Comparison of ENCODE assay signal across 1 cellular context in the genomic region with DNA sequence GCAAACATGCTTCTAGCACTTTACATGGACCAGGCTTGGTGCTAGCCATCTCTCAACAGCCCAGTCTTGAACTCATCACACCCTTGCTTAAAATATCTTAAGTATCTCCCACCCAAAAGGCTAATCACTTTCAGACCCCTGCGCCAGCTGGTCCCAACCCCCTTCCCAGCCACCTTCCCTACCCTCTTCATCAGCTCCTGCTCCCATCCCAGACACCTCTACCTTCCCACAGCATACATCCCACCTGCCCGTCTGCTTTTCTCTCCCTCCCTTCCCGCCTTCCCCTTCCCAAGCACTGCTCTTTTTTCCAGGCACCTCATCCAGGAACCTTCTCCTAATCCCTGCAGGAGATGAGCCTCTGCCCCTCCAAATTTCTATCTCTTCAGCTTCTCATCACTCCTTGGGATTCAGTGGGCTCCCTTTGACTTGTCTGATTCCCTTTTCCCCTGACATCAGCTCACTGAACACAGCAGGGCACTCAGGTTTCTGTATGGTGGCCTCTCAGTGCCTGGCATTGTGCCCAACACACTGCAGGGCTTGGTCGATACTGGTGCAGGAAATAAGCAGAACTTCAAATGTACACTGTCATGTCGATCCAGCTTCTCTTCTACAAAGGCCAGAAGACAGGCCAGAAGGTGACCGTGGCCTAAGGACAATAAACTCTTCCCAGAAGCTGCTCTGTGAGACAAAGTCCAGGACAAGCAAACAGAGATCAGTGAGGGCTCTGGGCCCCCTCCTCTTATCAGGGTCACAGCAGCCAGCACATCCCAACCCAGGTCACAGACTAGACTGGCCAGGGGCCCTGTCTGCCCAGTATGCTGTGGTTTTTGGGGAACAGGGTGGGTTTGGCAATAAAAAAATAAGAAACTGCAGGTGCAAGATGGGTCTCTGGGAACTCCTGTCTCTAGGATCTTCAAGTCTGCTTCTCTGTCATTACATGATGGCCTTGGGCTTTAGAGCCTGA.
A peak's percentile ranks its signal among the peaks of the same experiment; 100 is the strongest.
TF ChIP-seq lines count a peak whose summit lies in the region.

No MANE protein-coding gene starts in this region.

TF ChIP-seq in HepG2, 621 proteins besides CTCF, POLR2A, EP300 and RAD21 (continued from another document and continues in another):
- TF ChIP-seq, protein P1, sequence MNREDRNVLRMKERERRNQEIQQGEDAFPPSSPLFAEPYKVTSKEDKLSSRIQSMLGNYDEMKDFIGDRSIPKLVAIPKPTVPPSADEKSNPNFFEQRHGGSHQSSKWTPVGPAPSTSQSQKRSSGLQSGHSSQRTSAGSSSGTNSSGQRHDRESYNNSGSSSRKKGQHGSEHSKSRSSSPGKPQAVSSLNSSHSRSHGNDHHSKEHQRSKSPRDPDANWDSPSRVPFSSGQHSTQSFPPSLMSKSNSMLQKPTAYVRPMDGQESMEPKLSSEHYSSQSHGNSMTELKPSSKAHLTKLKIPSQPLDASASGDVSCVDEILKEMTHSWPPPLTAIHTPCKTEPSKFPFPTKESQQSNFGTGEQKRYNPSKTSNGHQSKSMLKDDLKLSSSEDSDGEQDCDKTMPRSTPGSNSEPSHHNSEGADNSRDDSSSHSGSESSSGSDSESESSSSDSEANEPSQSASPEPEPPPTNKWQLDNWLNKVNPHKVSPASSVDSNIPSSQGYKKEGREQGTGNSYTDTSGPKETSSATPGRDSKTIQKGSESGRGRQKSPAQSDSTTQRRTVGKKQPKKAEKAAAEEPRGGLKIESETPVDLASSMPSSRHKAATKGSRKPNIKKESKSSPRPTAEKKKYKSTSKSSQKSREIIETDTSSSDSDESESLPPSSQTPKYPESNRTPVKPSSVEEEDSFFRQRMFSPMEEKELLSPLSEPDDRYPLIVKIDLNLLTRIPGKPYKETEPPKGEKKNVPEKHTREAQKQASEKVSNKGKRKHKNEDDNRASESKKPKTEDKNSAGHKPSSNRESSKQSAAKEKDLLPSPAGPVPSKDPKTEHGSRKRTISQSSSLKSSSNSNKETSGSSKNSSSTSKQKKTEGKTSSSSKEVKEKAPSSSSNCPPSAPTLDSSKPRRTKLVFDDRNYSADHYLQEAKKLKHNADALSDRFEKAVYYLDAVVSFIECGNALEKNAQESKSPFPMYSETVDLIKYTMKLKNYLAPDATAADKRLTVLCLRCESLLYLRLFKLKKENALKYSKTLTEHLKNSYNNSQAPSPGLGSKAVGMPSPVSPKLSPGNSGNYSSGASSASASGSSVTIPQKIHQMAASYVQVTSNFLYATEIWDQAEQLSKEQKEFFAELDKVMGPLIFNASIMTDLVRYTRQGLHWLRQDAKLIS (CRISPR knock-in tag; IDR thresholded peaks at IDR 0.05) = no peak
- TF ChIP-seq ZNF556 (CRISPR knock-in tag; IDR thresholded peaks at IDR 0.05; ENCODE audit: borderline replicate concordance) = no peak; the same call in 1 of the 2 replicates
- TF ChIP-seq PAX8 (CRISPR knock-in tag; IDR thresholded peaks at IDR 0.05; ENCODE audit: borderline replicate concordance) = 0 out of 2 replicates have a peak, but pooled peaks have one; percentile 13
- TF ChIP-seq PRMT3 (CRISPR knock-in tag; IDR thresholded peaks at IDR 0.05; ENCODE audit: borderline replicate concordance, low read depth) = no peak
- TF ChIP-seq, protein P2, sequence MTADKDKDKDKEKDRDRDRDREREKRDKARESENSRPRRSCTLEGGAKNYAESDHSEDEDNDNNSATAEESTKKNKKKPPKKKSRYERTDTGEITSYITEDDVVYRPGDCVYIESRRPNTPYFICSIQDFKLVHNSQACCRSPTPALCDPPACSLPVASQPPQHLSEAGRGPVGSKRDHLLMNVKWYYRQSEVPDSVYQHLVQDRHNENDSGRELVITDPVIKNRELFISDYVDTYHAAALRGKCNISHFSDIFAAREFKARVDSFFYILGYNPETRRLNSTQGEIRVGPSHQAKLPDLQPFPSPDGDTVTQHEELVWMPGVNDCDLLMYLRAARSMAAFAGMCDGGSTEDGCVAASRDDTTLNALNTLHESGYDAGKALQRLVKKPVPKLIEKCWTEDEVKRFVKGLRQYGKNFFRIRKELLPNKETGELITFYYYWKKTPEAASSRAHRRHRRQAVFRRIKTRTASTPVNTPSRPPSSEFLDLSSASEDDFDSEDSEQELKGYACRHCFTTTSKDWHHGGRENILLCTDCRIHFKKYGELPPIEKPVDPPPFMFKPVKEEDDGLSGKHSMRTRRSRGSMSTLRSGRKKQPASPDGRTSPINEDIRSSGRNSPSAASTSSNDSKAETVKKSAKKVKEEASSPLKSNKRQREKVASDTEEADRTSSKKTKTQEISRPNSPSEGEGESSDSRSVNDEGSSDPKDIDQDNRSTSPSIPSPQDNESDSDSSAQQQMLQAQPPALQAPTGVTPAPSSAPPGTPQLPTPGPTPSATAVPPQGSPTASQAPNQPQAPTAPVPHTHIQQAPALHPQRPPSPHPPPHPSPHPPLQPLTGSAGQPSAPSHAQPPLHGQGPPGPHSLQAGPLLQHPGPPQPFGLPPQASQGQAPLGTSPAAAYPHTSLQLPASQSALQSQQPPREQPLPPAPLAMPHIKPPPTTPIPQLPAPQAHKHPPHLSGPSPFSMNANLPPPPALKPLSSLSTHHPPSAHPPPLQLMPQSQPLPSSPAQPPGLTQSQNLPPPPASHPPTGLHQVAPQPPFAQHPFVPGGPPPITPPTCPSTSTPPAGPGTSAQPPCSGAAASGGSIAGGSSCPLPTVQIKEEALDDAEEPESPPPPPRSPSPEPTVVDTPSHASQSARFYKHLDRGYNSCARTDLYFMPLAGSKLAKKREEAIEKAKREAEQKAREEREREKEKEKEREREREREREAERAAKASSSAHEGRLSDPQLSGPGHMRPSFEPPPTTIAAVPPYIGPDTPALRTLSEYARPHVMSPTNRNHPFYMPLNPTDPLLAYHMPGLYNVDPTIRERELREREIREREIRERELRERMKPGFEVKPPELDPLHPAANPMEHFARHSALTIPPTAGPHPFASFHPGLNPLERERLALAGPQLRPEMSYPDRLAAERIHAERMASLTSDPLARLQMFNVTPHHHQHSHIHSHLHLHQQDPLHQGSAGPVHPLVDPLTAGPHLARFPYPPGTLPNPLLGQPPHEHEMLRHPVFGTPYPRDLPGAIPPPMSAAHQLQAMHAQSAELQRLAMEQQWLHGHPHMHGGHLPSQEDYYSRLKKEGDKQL (CRISPR knock-in tag; IDR thresholded peaks at IDR 0.05; ENCODE audit: low read depth) = 0 out of 2 replicates have a peak, but pooled peaks have one; percentile 37
- TF ChIP-seq ZNF530 (CRISPR knock-in tag; IDR thresholded peaks at IDR 0.05; ENCODE audit: low read depth) = no peak
- peak; percentile 39; the same call in 1 of the 2 replicates for TF ChIP-seq NFE2L2 (IDR thresholded peaks at IDR 0.05; ENCODE audit: low read length)
- TF ChIP-seq JDP2 (CRISPR knock-in tag; IDR thresholded peaks at IDR 0.05; ENCODE audit: borderline replicate concordance) = no peak; the same call in 1 of the 2 replicates
- TF ChIP-seq, protein P3, sequence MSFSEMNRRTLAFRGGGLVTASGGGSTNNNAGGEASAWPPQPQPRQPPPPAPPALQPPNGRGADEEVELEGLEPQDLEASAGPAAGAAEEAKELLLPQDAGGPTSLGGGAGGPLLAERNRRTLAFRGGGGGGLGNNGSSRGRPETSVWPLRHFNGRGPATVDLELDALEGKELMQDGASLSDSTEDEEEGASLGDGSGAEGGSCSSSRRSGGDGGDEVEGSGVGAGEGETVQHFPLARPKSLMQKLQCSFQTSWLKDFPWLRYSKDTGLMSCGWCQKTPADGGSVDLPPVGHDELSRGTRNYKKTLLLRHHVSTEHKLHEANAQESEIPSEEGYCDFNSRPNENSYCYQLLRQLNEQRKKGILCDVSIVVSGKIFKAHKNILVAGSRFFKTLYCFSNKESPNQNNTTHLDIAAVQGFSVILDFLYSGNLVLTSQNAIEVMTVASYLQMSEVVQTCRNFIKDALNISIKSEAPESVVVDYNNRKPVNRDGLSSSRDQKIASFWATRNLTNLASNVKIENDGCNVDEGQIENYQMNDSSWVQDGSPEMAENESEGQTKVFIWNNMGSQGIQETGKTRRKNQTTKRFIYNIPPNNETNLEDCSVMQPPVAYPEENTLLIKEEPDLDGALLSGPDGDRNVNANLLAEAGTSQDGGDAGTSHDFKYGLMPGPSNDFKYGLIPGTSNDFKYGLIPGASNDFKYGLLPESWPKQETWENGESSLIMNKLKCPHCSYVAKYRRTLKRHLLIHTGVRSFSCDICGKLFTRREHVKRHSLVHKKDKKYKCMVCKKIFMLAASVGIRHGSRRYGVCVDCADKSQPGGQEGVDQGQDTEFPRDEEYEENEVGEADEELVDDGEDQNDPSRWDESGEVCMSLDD (CRISPR knock-in tag; IDR thresholded peaks at IDR 0.05; ENCODE audit: borderline replicate concordance) = peak; percentile 92
- no peak for TF ChIP-seq ZNF550 (CRISPR knock-in tag; IDR thresholded peaks at IDR 0.05; ENCODE audit: borderline replicate concordance)
- TF ChIP-seq SIN3B (IDR thresholded peaks at IDR 0.05; ENCODE audit: low read length) = no peak
- TF ChIP-seq MED8 (CRISPR knock-in tag; IDR thresholded peaks at IDR 0.05; ENCODE audit: insufficient replicate concordance) = peak; percentile 55
- TF ChIP-seq STAT5B (CRISPR knock-in tag; IDR thresholded peaks at IDR 0.05) = no peak
- TF ChIP-seq, protein P4, sequence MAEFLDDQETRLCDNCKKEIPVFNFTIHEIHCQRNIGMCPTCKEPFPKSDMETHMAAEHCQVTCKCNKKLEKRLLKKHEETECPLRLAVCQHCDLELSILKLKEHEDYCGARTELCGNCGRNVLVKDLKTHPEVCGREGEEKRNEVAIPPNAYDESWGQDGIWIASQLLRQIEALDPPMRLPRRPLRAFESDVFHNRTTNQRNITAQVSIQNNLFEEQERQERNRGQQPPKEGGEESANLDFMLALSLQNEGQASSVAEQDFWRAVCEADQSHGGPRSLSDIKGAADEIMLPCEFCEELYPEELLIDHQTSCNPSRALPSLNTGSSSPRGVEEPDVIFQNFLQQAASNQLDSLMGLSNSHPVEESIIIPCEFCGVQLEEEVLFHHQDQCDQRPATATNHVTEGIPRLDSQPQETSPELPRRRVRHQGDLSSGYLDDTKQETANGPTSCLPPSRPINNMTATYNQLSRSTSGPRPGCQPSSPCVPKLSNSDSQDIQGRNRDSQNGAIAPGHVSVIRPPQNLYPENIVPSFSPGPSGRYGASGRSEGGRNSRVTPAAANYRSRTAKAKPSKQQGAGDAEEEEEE (CRISPR knock-in tag; IDR thresholded peaks at IDR 0.05; ENCODE audit: borderline replicate concordance) = no peak
- TF ChIP-seq SMC3 (IDR thresholded peaks at IDR 0.05; ENCODE audit: low read length) = no peak; the same call in 1 of the 2 replicates
- no peak; the same call in 1 of the 2 replicates for TF ChIP-seq SSRP1 (CRISPR knock-in tag; IDR thresholded peaks at IDR 0.05)
- TF ChIP-seq TMF1 (CRISPR knock-in tag; IDR thresholded peaks at IDR 0.05; ENCODE audit: low read depth) = no peak
- TF ChIP-seq ZNF792 (CRISPR knock-in tag; IDR thresholded peaks at IDR 0.05) = 0 out of 2 replicates have a peak, but pooled peaks have one; percentile 26
- TF ChIP-seq ZNF878 (CRISPR knock-in tag; IDR thresholded peaks at IDR 0.05) = peak; percentile 93
- TF ChIP-seq ZNF17 (CRISPR knock-in tag; IDR thresholded peaks at IDR 0.05) = no peak
- TF ChIP-seq NR2C2 (CRISPR knock-in tag; IDR thresholded peaks at IDR 0.05; ENCODE audit: borderline replicate concordance) = peak; percentile 88
- no peak for TF ChIP-seq HNRNPLL (IDR thresholded peaks at IDR 0.05; ENCODE audit: low read depth, low read length, poor library complexity, severe bottlenecking)
- no peak; the same call in 1 of the 2 replicates for TF ChIP-seq BRCA1 (CRISPR knock-in tag; IDR thresholded peaks at IDR 0.05)
- TF ChIP-seq, protein P5, sequence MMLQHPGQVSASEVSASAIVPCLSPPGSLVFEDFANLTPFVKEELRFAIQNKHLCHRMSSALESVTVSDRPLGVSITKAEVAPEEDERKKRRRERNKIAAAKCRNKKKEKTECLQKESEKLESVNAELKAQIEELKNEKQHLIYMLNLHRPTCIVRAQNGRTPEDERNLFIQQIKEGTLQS (CRISPR knock-in tag; IDR thresholded peaks at IDR 0.05) = peak; percentile 24; the same call in 1 of the 2 replicates
- no peak for TF ChIP-seq U2AF2 (IDR thresholded peaks at IDR 0.05; ENCODE audit: low read depth, low read length)
- peak in 1 of 2 experiments; percentile 79; a peak in 2 of 4 replicates for TF ChIP-seq KLF16 (CRISPR knock-in tag; IDR thresholded peaks at IDR 0.05)
- TF ChIP-seq, protein P6, sequence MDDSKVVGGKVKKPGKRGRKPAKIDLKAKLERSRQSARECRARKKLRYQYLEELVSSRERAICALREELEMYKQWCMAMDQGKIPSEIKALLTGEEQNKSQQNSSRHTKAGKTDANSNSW (CRISPR knock-in tag; IDR thresholded peaks at IDR 0.05; ENCODE audit: borderline replicate concordance) = no peak
- TF ChIP-seq, protein P7, sequence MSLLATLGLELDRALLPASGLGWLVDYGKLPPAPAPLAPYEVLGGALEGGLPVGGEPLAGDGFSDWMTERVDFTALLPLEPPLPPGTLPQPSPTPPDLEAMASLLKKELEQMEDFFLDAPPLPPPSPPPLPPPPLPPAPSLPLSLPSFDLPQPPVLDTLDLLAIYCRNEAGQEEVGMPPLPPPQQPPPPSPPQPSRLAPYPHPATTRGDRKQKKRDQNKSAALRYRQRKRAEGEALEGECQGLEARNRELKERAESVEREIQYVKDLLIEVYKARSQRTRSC (CRISPR knock-in tag; IDR thresholded peaks at IDR 0.05; ENCODE audit: low read depth) = no peak
- TF ChIP-seq ZNF549 (CRISPR knock-in tag; IDR thresholded peaks at IDR 0.05) = no peak
- TF ChIP-seq, protein P8, sequence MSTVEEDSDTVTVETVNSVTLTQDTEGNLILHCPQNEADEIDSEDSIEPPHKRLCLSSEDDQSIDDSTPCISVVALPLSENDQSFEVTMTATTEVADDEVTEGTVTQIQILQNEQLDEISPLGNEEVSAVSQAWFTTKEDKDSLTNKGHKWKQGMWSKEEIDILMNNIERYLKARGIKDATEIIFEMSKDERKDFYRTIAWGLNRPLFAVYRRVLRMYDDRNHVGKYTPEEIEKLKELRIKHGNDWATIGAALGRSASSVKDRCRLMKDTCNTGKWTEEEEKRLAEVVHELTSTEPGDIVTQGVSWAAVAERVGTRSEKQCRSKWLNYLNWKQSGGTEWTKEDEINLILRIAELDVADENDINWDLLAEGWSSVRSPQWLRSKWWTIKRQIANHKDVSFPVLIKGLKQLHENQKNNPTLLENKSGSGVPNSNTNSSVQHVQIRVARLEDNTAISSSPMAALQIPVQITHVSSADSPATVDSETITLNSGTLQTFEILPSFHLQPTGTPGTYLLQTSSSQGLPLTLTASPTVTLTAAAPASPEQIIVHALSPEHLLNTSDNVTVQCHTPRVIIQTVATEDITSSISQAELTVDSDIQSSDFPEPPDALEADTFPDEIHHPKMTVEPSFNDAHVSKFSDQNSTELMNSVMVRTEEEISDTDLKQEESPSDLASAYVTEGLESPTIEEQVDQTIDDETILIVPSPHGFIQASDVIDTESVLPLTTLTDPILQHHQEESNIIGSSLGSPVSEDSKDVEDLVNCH (CRISPR knock-in tag; IDR thresholded peaks at IDR 0.05) = no peak
- TF ChIP-seq ELF1 (CRISPR knock-in tag; IDR thresholded peaks at IDR 0.05) = peak; percentile 57; the same call in 1 of the 2 replicates
- TF ChIP-seq HES4 (CRISPR knock-in tag; IDR thresholded peaks at IDR 0.05; ENCODE audit: borderline replicate concordance) = no peak
- TF ChIP-seq SKI (IDR thresholded peaks at IDR 0.05; ENCODE audit: partially characterized antibody) = peak; percentile 93
- TF ChIP-seq ZNF552 (CRISPR knock-in tag; IDR thresholded peaks at IDR 0.05; ENCODE audit: borderline replicate concordance) = no peak; the same call in 1 of the 2 replicates
- TF ChIP-seq, protein P9, sequence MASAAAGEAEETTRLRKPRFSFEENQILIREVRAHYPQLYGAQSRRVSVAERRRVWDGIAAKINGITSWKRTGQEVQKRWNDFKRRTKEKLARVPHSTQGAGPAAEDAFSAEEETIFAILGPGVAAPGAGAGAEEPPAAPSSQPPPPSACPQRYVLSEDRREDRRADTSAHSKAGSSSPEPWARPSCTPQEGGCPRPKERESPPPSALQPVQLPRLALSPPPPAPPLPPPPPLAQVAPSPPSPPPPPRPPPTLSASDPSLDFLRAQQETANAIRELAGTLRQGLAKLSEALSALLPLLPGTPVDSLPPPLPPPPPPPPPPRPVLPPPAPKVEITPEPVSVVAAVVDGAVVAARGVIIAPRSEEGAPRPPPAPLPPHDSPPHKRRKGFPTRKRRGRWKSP (CRISPR knock-in tag; IDR thresholded peaks at IDR 0.05) = peak; percentile 87
- peak; percentile 67; the same call in 1 of the 2 replicates for TF ChIP-seq PHF20 (CRISPR knock-in tag; IDR thresholded peaks at IDR 0.05)
- TF ChIP-seq ELF4 (CRISPR knock-in tag; IDR thresholded peaks at IDR 0.05; ENCODE audit: borderline replicate concordance) = no peak
